ENCODE assay signal across 19 cellular contexts in the genomic region with DNA sequence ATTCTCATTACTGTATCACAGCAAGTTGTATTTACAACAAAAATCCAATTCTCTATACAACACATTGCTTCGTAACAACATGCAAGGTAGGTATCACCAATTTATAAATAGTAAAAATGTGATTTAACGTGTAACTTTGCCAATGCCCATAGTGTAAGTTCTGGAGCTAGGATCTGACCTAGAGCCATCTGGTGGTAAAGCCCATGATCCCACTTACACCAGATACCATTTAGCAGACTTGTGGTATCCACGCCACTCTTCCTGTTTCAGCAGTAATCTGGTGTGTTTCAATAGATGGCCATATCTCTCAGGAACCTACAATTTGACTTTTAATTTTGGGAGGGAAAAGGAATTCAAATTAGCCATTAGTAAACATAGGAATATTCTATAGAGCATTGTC. TPM values are rescaled to one million over a fixed set of nuclear protein-coding genes. Genes with fewer than 3 reads are reported as not detected.
DNase-seq lines count a peak whose midpoint lies in the region; ATAC-seq, FAIRE-seq and TF ChIP-seq lines count a peak whose summit lies in the region.
"Had no signal": no experiment of that assay in that cellular context is flagged by ENCODE, and none has a peak within 500 bp of the region (broad histone marks: within the 10 kb centered on the region; RNA-seq: fewer than 3 reads in every experiment).

No MANE protein-coding gene starts in this region.

- no peaks in the 10 kb centered on the region for H3K79me2 ChIP-seq in OCI-LY1 (ENCODE audit: insufficient read depth, low read length)

- H3K27me3 Mint-ChIP-seq in glutamatergic neuron (ENCODE audit: unreplicated experiment), result peaks cover 1% of the 10 kb centered on the region

- FAIRE-seq in A549 (lab: Jason Lieb, UNC), result no peak
- FAIRE-seq: pancreas, urothelium cell line had no signal

- POLR2A ChIA-PET in A549 (lab: Yijun Ruan, JAX), result no interaction called here

- TF ChIP-seq CTCF in A549 (IDR thresholded peaks at IDR 0.05) (no peak), GM12873 (IDR thresholded peaks at IDR 0.05; ENCODE audit: insufficient read depth, low read depth, low read length, missing control alignments) (peak; percentile 10), OCI-LY1 (IDR thresholded peaks at IDR 0.05; ENCODE audit: low read length) (peak; percentile 9; the same call in 1 of the 2 replicates), glutamatergic neuron (IDR thresholded peaks at IDR 0.05; ENCODE audit: partially characterized antibody, unreplicated experiment) (no peak), ascending aorta (IDR thresholded peaks at IDR 0.05) (no peak)

- intact Hi-C loops in ascending aorta (cut with DNase I), result no loop called here

- H4K20me1 ChIP-seq in OCI-LY1 (ENCODE audit: insufficient read depth, low read length), result no peaks in the 10 kb centered on the region
- H4K20me1 ChIP-seq: BLaER1 had no signal

- 83% methylated on average over 3 of the region's 3 CpGs for WGBS in A549 (ENCODE audit: missing lambda C conversion rate)

- CTCF ChIA-PET in A549 (lab: Yijun Ruan, JAX), result no interaction called here

- no peaks in the 10 kb centered on the region for H3F3A ChIP-seq in OCI-LY1 (ENCODE audit: insufficient read depth, low read length)

- H3K9me3 ChIP-seq in A549, result no peaks in the 10 kb centered on the region
- no peaks in the 10 kb centered on the region for H3K9me3 ChIP-seq in OCI-LY1 (ENCODE audit: low read length)
- H3K9me3 ChIP-seq in ascending aorta, result no peaks in the 10 kb centered on the region
- H3K9me3 ChIP-seq: BLaER1, pancreas had no signal

- H2AFZ ChIP-seq in OCI-LY1 (ENCODE audit: low read length), result no peak overlapping the region

- H3K4me1 Mint-ChIP-seq in glutamatergic neuron (ENCODE audit: low read depth, unreplicated experiment), result no peaks in the 10 kb centered on the region

- H3K27me3 ChIP-seq in OCI-LY1 (ENCODE audit: insufficient read depth, low read length), result no peaks in the 10 kb centered on the region
- H3K27me3 ChIP-seq in ascending aorta, result no peaks in the 10 kb centered on the region
- H3K27me3 ChIP-seq: BLaER1, pancreas had no signal

- H3K4me3 ChIP-seq in A549, result no peak overlapping the region
- H3K4me3 ChIP-seq in OCI-LY1 (ENCODE audit: low read depth, low read length, poor library complexity, severe bottlenecking), result no peak overlapping the region
- no peak overlapping the region for H3K4me3 ChIP-seq in ascending aorta
- H3K4me3 ChIP-seq: BLaER1, pancreas, skin epidermis had no signal

- TF ChIP-seq RAD21 in A549 (conservative IDR thresholded peaks at IDR 0.05 in 1 of 2, IDR thresholded peaks at IDR 0.05 in 1 of 2), result no peak

- no peaks in the 10 kb centered on the region for H3K36me3 ChIP-seq in OCI-LY1 (ENCODE audit: insufficient read depth, low read length)
- no peaks in the 10 kb centered on the region for H3K36me3 ChIP-seq in ascending aorta
- H3K36me3 ChIP-seq: BLaER1, pancreas had no signal

- no peaks in the 10 kb centered on the region for H3K36me3 Mint-ChIP-seq in glutamatergic neuron (ENCODE audit: unreplicated experiment)

- peak in 1 of 2 experiments; percentile 46; a peak in 2 of 6 replicates for ATAC-seq in A549
- ATAC-seq in GM21360 (IDR thresholded peaks at IDR 0.05; ENCODE audit: unreplicated experiment), result no peak
- ATAC-seq: pancreas had no signal

- H3K9me3 Mint-ChIP-seq in glutamatergic neuron (ENCODE audit: unreplicated experiment), result peaks cover 1% of the 10 kb centered on the region

- no peak for TF ChIP-seq POLR2A in A549 (IDR thresholded peaks at IDR 0.05; ENCODE audit: low read length)

- H3K27ac ChIP-seq in A549 (no peak overlapping the region), OCI-LY1 (ENCODE audit: low read depth, low read length, poor library complexity, severe bottlenecking) (no peak overlapping the region), ascending aorta (no peak overlapping the region)
- H3K27ac ChIP-seq: BLaER1, pancreas, skin epidermis had no signal

- DNase-seq in A549 (ENCODE audit: low read depth in 1 of 2, low spot score in 1 of 2) (peak in 1 of 2 experiments; percentile 19), cerebellar cortex (ENCODE audit: low spot score) (peak; percentile 18), GM03348 (ENCODE audit: low spot score) (no peak), glutamatergic neuron (no peak), ascending aorta (ENCODE audit: low spot score in 2 of 2) (no peak)
- DNase-seq: activated effector memory CD4-positive, alpha-beta T cell treated with Interleukin-2 at 50 U/mL for 16 hours; amygdala; KG1; NCI-H1930; NCI-H526 treated with DMSO at 0.1 percent for 48 hours; pancreas; Right ventricle myocardium superior; stimulated activated naive CD4-positive, alpha-beta T cell had no signal

- H3K4me2 ChIP-seq in A549 (no peak overlapping the region), OCI-LY1 (ENCODE audit: low read length) (no peak overlapping the region)
- H3K4me2 ChIP-seq: BLaER1 had no signal

- H3K27ac Mint-ChIP-seq in glutamatergic neuron (ENCODE audit: unreplicated experiment), result no peak overlapping the region

- TF ChIP-seq EP300 in A549 (IDR thresholded peaks at IDR 0.05), result no peak

- no peak overlapping the region for H3K4me3 Mint-ChIP-seq in glutamatergic neuron (ENCODE audit: unreplicated experiment)

- no peaks in the 10 kb centered on the region for H3K4me1 ChIP-seq in A549
- no peaks in the 10 kb centered on the region for H3K4me1 ChIP-seq in OCI-LY1 (ENCODE audit: insufficient read depth, low read length, severe bottlenecking)
- no peaks in the 10 kb centered on the region for H3K4me1 ChIP-seq in ascending aorta
- H3K4me1 ChIP-seq: BLaER1, pancreas had no signal

- no peak overlapping the region for H3K9ac ChIP-seq in OCI-LY1 (ENCODE audit: low read length)
- H3K9ac ChIP-seq: BLaER1 had no signal

- H3K9me2 ChIP-seq in OCI-LY1 (ENCODE audit: low read depth, low read length), result no peaks in the 10 kb centered on the region

TF ChIP-seq in A549, 52 proteins besides CTCF, POLR2A, EP300 and RAD21:
- 0 out of 3 replicates have a peak, but pooled peaks have one; percentile 16 for TF ChIP-seq SMC3 (IDR thresholded peaks at IDR 0.05)
- no peak for TF ChIP-seq POLR2AphosphoS2 (conservative IDR thresholded peaks at IDR 0.05; ENCODE audit: low read length)

RNA-seq across cellular contexts. Expression of gene SETSIP, which starts 10.2 kb away (rescaled TPM):
- polyA plus RNA-seq in A549 (2011; rRNA removed) (0.36 and 0.52 TPM in 2 replicates), A549 (2017; fragmentation: RNase III; extraction: RNeasy Plus Mini Kit Qiagen cat#74134 plus additional on column Dnase treatment) (0.23 to 0.54 TPM (median 0.28 TPM) in 3 replicates)
- polyA plus RNA-seq in A549 (2012; cell fraction: cytosol; rRNA removed), result not detected in 2 replicates
- not detected in 2 replicates for polyA plus RNA-seq in A549 (2012; cell fraction: nucleus; rRNA removed)
- polyA minus RNA-seq in A549 (2011; rRNA and poly(A)+ RNA removed), result not detected in 2 replicates
- total RNA-seq in glutamatergic neuron (ENCODE audit: unreplicated experiment) (not detected), ascending aorta (not detected)
- total RNA-seq: pancreas, Right ventricle myocardium superior had no signal
- polyA plus RNA-seq: pancreas had no signal

RNA-seq across cellular contexts. Expression of gene BTBD8, which starts 15.1 kb away (rescaled TPM):
- polyA plus RNA-seq in A549 (2011; rRNA removed) (1.7 and 2.5 TPM in 2 replicates), A549 (2017; fragmentation: RNase III; extraction: RNeasy Plus Mini Kit Qiagen cat#74134 plus additional on column Dnase treatment) (0.80 to 1.2 TPM (median 0.93 TPM) in 3 replicates)
- polyA plus RNA-seq in A549 (2012; cell fraction: cytosol; rRNA removed), result 0.12 and 0.17 TPM in 2 replicates
- polyA plus RNA-seq in A549 (2012; cell fraction: nucleus; rRNA removed), result 0.25 and 0.39 TPM in 2 replicates
- polyA minus RNA-seq in A549 (2011; rRNA and poly(A)+ RNA removed), result 1.7 and 1.9 TPM in 2 replicates
- total RNA-seq in glutamatergic neuron (ENCODE audit: unreplicated experiment) (13.4 TPM), ascending aorta (3.6 TPM)

RNA-seq across cellular contexts. Expression of gene EPHX4, which starts 35.3 kb away (rescaled TPM):
- polyA plus RNA-seq in A549 (2011; rRNA removed) (0.26 and 0.81 TPM in 2 replicates), A549 (2017; fragmentation: RNase III; extraction: RNeasy Plus Mini Kit Qiagen cat#74134 plus additional on column Dnase treatment) (0.31 to 0.45 TPM (median 0.38 TPM) in 3 replicates)
- 0.22 and 0.24 TPM in 2 replicates for polyA plus RNA-seq in A549 (2012; cell fraction: cytosol; rRNA removed)
- 0.10 and 0.26 TPM in 2 replicates for polyA plus RNA-seq in A549 (2012; cell fraction: nucleus; rRNA removed)
- polyA minus RNA-seq in A549 (2011; rRNA and poly(A)+ RNA removed), result 0.39 TPM in 1 of 2 replicates, not detected in the other
- total RNA-seq in glutamatergic neuron (ENCODE audit: unreplicated experiment) (0.29 TPM), ascending aorta (not detected)
- total RNA-seq: Right ventricle myocardium superior had no signal

Comparison
In these comparisons a context has a peak if more than half of its experiments do, and no peak if none do; other contexts are left out.
1. CTCF ChIP-seq: peak in GM12873 (single experiment) and OCI-LY1 (single experiment); none in A549 (single experiment), glutamatergic neuron (single experiment) and ascending aorta (0 of 3).